8 cellular contexts compared by ENCODE assay signal in the genomic region with DNA sequence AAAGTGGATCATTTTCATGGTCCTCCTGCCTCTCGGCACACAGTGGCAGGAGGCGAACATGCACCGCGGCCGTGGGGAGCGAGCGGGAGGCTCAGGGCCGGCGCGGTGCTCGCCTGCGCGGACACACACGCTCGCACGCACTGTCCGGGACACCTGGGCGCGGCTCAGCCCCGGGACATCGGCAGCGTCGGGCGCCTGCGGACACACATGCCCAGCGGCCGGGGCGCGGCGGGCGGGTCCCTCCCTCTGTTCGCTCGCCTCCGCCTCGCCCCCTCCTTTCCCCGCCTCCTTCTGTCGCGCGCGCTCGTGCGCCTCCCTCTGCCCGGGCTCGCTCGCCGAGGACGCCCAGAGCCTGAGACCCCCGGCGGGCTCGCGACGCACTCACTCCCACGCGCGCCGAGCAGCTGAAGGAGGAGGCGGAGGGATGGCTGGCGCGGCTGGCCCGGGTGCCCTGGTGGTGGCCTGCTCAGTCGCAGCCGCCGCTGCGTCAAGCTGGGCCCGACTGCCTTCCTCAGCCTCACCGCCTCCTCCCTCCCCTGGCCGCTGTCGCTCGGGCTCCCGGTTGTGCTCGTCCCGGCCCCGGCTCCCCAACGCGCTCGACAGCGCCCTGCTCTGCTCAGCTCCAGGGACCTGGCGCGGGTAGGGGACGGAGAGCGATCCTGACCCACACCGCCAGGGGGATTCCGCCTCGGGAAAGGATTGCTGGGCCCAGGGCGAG.
DNase-seq lines count a peak whose midpoint lies in the region; ATAC-seq lines count a peak whose summit lies in the region.

A gene (minus strand): TSS at position 230 of the 718 bp plus-strand sequence. CDS start 170 bp downstream, at position 60.

- peak; percentile 61 for DNase-seq in activated CD4-positive, alpha-beta T cell treated with anti-CD3 and anti-CD28 coated beads for 48 hours
- no peak for DNase-seq in activated CD4-positive, alpha-beta T cell treated with anti-CD3 and anti-CD28 coated beads, Interleukin-2, amount 50 U/mL, for 4 hours
- DNase-seq in NCI-H774 (lab: John Stamatoyannopoulos, UW) (peak; percentile 55), astrocyte of the hippocampus (ENCODE audit: low read depth, low spot score) (peak; percentile 92), hepatic stellate cell (ENCODE audit: low spot score) (peak; percentile 88), posterior cingulate gyrus (peak; percentile 47 to 96 (median 74))

- ATAC-seq in HG03175 (IDR thresholded peaks at IDR 0.05; ENCODE audit: unreplicated experiment): peak; percentile 46
- ATAC-seq in HG03025 (IDR thresholded peaks at IDR 0.05; ENCODE audit: low FRiP score, unreplicated experiment): no peak

- intact Hi-C loops in posterior cingulate gyrus (cut with DNase I): no loop called here

Comparison
In these comparisons a context has a peak if more than half of its experiments do, and no peak if none do; other contexts are left out.
1. DNase-seq: peak in activated CD4-positive, alpha-beta T cell treated with anti-CD3 and anti-CD28 coated beads for 48 hours (single experiment), NCI-H774 (single experiment), astrocyte of the hippocampus (single experiment), hepatic stellate cell (single experiment) and posterior cingulate gyrus (10 of 10); none in activated CD4-positive, alpha-beta T cell treated with anti-CD3 and anti-CD28 coated beads, Interleukin-2, amount 50 U/mL, for 4 hours (0 of 2).